Comparison of ENCODE assay signal across 8 cellular contexts in the genomic region with DNA sequence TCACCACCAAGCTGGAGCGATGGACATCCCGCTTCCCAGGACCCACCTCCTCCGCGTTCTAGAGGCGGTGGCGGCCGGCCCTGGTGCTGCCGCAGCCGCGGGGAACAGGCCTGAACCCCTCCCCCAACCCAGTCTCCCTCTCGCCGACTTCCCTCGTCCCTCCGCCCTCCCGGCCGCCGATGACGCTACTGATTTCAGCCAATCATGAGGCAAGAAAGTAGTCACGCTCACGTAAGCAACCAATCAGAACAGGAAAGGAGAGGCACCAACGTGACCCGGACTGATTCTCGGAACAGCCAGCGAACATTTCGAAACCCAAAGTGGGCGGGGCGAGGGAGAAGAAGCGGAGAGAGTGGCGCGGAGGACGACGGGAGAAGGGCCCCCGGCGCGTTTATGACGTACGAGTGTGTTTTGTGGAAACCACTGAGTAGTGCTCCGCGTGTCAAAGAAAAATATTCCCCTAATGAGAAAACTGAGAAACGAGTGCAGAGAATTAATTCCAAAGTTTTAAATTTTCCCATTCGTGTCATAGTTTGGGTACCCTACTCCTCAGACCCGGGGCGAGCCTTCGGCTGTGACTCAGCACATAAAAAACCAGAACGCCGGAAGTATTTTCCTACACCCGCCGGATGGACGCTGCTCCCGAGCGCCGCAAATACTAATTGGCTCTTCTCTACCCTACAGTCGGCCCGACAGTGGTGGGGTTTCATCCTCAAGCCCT.
DNase-seq lines count a peak whose midpoint lies in the region; ATAC-seq lines count a peak whose summit lies in the region.

A gene with protein sequence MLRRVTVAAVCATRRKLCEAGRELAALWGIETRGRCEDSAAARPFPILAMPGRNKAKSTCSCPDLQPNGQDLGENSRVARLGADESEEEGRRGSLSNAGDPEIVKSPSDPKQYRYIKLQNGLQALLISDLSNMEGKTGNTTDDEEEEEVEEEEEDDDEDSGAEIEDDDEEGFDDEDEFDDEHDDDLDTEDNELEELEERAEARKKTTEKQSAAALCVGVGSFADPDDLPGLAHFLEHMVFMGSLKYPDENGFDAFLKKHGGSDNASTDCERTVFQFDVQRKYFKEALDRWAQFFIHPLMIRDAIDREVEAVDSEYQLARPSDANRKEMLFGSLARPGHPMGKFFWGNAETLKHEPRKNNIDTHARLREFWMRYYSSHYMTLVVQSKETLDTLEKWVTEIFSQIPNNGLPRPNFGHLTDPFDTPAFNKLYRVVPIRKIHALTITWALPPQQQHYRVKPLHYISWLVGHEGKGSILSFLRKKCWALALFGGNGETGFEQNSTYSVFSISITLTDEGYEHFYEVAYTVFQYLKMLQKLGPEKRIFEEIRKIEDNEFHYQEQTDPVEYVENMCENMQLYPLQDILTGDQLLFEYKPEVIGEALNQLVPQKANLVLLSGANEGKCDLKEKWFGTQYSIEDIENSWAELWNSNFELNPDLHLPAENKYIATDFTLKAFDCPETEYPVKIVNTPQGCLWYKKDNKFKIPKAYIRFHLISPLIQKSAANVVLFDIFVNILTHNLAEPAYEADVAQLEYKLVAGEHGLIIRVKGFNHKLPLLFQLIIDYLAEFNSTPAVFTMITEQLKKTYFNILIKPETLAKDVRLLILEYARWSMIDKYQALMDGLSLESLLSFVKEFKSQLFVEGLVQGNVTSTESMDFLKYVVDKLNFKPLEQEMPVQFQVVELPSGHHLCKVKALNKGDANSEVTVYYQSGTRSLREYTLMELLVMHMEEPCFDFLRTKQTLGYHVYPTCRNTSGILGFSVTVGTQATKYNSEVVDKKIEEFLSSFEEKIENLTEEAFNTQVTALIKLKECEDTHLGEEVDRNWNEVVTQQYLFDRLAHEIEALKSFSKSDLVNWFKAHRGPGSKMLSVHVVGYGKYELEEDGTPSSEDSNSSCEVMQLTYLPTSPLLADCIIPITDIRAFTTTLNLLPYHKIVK (minus strand): TSS at position 112 of the 721 bp plus-strand sequence. CDS start 112 bp downstream, outside the sequence.

- DNase-seq in AG20443 (ENCODE audit: low spot score) (peak; percentile 97), NCI-H446 (lab: John Stamatoyannopoulos, UW) (peak; percentile 100), cerebellar cortex (ENCODE audit: low spot score) (peak; percentile 100), iris pigment epithelial cell (ENCODE audit: low read depth) (peak; percentile 100)
- peak; percentile 100 for DNase-seq in activated CD4-positive, CD25-positive, alpha-beta regulatory T cell treated with anti-CD3 and anti-CD28 coated beads, Interleukin-2, amount 50 U/mL, for 16 hours (ENCODE audit: low read depth, low spot score)
- peak; percentile 98 to 100 for DNase-seq in stimulated activated CD4-positive, alpha-beta T cell treated with anti-CD3 and anti-CD28 coated beads, Interleukin-12 subunit alpha, Interleukin-12 subunit beta, amount 100 ng/mL, for 24 hours (ENCODE audit: low read depth in 2 of 2)

- peak; percentile 97 for ATAC-seq in GM19043 (IDR thresholded peaks at IDR 0.05; ENCODE audit: low read depth, unreplicated experiment)
- ATAC-seq in HG03354 (IDR thresholded peaks at IDR 0.05; ENCODE audit: poor library complexity, severe bottlenecking, unreplicated experiment) = peak; percentile 96

Comparison
In these comparisons a context has a peak if more than half of its experiments do, and no peak if none do; other contexts are left out.
1. Peak in every context shown above with its lines: DNase-seq and ATAC-seq.